21 cellular contexts compared by ENCODE assay signal in the genomic region with DNA sequence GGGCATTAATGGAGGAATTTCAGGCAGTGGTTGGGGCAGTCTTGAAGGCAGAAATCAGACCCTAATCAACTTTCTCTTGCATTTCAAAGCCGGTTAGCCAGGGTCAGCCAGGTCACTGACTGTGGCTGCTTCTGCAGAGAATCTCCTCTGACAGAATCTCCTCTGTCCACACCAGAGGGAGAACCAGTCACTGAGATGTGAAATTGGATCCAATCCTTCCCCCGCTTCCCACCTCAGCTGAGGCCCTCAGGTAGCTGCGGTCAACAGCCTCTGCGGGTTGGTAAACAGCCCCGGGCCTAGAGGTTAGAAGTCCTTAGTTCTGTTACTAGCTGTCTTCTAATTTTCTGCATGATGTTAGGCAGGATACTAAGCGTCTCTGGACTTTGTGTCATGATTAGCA. TPM values are rescaled to one million over a fixed set of nuclear protein-coding genes. Genes with fewer than 3 reads are reported as not detected.
DNase-seq lines count a peak whose midpoint lies in the region; ATAC-seq, FAIRE-seq and TF ChIP-seq lines count a peak whose summit lies in the region.
"Had no signal": no experiment of that assay in that cellular context is flagged by ENCODE, and none has a peak within 500 bp of the region (broad histone marks: within the 10 kb centered on the region; RNA-seq: fewer than 3 reads in every experiment).

No MANE protein-coding gene starts in this region.

- H3K4me1 Mint-ChIP-seq in osteocyte (ENCODE audit: unreplicated experiment): peaks cover 16% of the 10 kb centered on the region
- H3K4me1 Mint-ChIP-seq: activated CD4-positive, alpha-beta T cell treated with anti-CD3 and anti-CD28 coated beads for 36 hours had no signal

- H3K4me3 Mint-ChIP-seq in osteocyte (ENCODE audit: unreplicated experiment): no peak overlapping the region
- H3K4me3 Mint-ChIP-seq: activated CD4-positive, alpha-beta T cell treated with anti-CD3 and anti-CD28 coated beads for 36 hours; CD4-positive, alpha-beta T cell; natural killer cell treated with Interleukin-12 subunit alpha and Interleukin-12 subunit beta and Interleukin-15 and Interleukin-18, amount 100 ng/mL, for 72 hours had no signal

- H3K27ac Mint-ChIP-seq in osteocyte (ENCODE audit: unreplicated experiment): peak overlapping the region; percentile 28
- H3K27ac Mint-ChIP-seq: activated CD4-positive, alpha-beta T cell treated with anti-CD3 and anti-CD28 coated beads for 36 hours; CD4-positive, alpha-beta T cell; natural killer cell treated with Interleukin-12 subunit alpha and Interleukin-12 subunit beta and Interleukin-15 and Interleukin-18, amount 100 ng/mL, for 72 hours had no signal

- H3K36me3 Mint-ChIP-seq in osteocyte (ENCODE audit: unreplicated experiment): no peaks in the 10 kb centered on the region
- H3K36me3 Mint-ChIP-seq: natural killer cell treated with Interleukin-12 subunit alpha and Interleukin-12 subunit beta and Interleukin-15 and Interleukin-18, amount 100 ng/mL, for 72 hours had no signal

- intact Hi-C loops in Right ventricle myocardium superior (cut with DNase I) (no loop called here), left ventricle myocardium superior (cut with micrococcal nuclease) (no loop called here), vagina (cut with DNase I) (no loop called here)

- TF ChIP-seq EP300 in gastroesophageal sphincter (IDR thresholded peaks at IDR 0.05): no peak

- ATAC-seq in Right ventricle myocardium superior (ENCODE audit: poor library complexity) (peak; percentile 12), left ventricle myocardium superior (no peak), gastroesophageal sphincter (peak; percentile 13)
- ATAC-seq: activated CD4-positive, alpha-beta T cell treated with anti-CD3 and anti-CD28 coated beads for 36 hours; natural killer cell treated with Interleukin-12 subunit alpha and Interleukin-12 subunit beta and Interleukin-15 and Interleukin-18, amount 100 ng/mL, for 72 hours had no signal

- H3K9me3 ChIP-seq in gastroesophageal sphincter (no peaks in the 10 kb centered on the region), vagina (no peaks in the 10 kb centered on the region)
- H3K9me3 ChIP-seq: upper lobe of left lung had no signal

- H3K4me1 ChIP-seq in gastroesophageal sphincter (no peaks in the 10 kb centered on the region), vagina (peaks cover 21% of the 10 kb centered on the region)
- H3K4me1 ChIP-seq: upper lobe of left lung had no signal

- H3K4me3 ChIP-seq in gastroesophageal sphincter: no peak overlapping the region
- no peak overlapping the region for H3K4me3 ChIP-seq in vagina
- H3K4me3 ChIP-seq: upper lobe of left lung had no signal

- TF ChIP-seq CTCF in gastroesophageal sphincter (IDR thresholded peaks at IDR 0.05) (no peak), osteocyte (IDR thresholded peaks at IDR 0.05) (no peak), vagina (IDR thresholded peaks at IDR 0.05) (no peak)

- no peaks in the 10 kb centered on the region for H3K27me3 Mint-ChIP-seq in osteocyte (ENCODE audit: unreplicated experiment)

- H3K9me3 Mint-ChIP-seq in osteocyte (ENCODE audit: unreplicated experiment): no peaks in the 10 kb centered on the region
- H3K9me3 Mint-ChIP-seq: CD4-positive, alpha-beta T cell; natural killer cell treated with Interleukin-12 subunit alpha and Interleukin-12 subunit beta and Interleukin-15 and Interleukin-18, amount 100 ng/mL, for 72 hours had no signal

- no peak for FAIRE-seq in GM12892 (lab: Jason Lieb, UNC)

- H3K27me3 ChIP-seq in gastroesophageal sphincter (no peaks in the 10 kb centered on the region), vagina (no peaks in the 10 kb centered on the region)
- H3K27me3 ChIP-seq: upper lobe of left lung had no signal

- H3K36me3 ChIP-seq in gastroesophageal sphincter (no peaks in the 10 kb centered on the region), vagina (no peaks in the 10 kb centered on the region)
- H3K36me3 ChIP-seq: upper lobe of left lung had no signal

- TF ChIP-seq POLR2A in gastroesophageal sphincter (IDR thresholded peaks at IDR 0.05) (no peak), vagina (IDR thresholded peaks at IDR 0.05) (no peak), GM12892 (IDR thresholded peaks at IDR 0.05; ENCODE audit: low read depth, low read length) (no peak)

- no peak for DNase-seq in Right ventricle myocardium superior
- no peak for DNase-seq in left ventricle myocardium superior
- no peak for DNase-seq in osteocyte (ENCODE audit: extremely low spot score, unreplicated experiment)
- DNase-seq in vagina (ENCODE audit: extremely low spot score in 2 of 2): no peak
- no peak for DNase-seq in occipital lobe (lab: John Stamatoyannopoulos, UW)
- no peak for DNase-seq in mucosa of gallbladder (ENCODE audit: low spot score)
- DNase-seq in GM12892 (ENCODE audit: insufficient read length): no peak
- DNase-seq: ACHN; activated CD4-positive, alpha-beta T cell treated with anti-CD3 and anti-CD28 coated beads for 36 hours; activated CD8-positive, alpha-beta memory T cell treated with anti-CD3 and anti-CD28 coated beads, Interleukin-2, amount 50 U/mL, for 48 hours; activated naive CD4-positive, alpha-beta T cell treated with Interleukin-2 at 50 U/mL for 16 hours; CD4-positive, alpha-beta T cell; H7; MM.1S; NCI-H748 treated with DMSO at 0.1 percent for 48 hours; SIG-M5; stimulated activated CD4-positive, alpha-beta T cell treated with anti-CD3 and anti-CD28 coated beads, Interleukin-4, amount 100 ng/mL, for 4 hours; T1000 had no signal

- H3K27ac ChIP-seq in gastroesophageal sphincter (peak overlapping the region in 3 of 4 donors; percentile 12 to 36 (median 32)), vagina (peak overlapping the region; percentile 75)

- 92% methylated on average over 2 of the region's 6 CpGs; no CpG with 5 or more reads in 1 of the 2 donors for WGBS in gastroesophageal sphincter (ENCODE audit: low coverage in 1 of 2), 2 donors

RNA-seq across cellular contexts. Expression of a gene that starts 39.8 kb away (rescaled TPM):
- total RNA-seq in Right ventricle myocardium superior: 33.6 TPM
- 38.8 TPM for total RNA-seq in left ventricle myocardium superior
- total RNA-seq in gastroesophageal sphincter: 10 to 100 TPM in 2 of 4 donors, 1 to 10 TPM in 2; 7.4 to 27.7 (median 10.7) TPM
- total RNA-seq in osteocyte: 20.2 and 21.1 TPM in 2 replicates
- total RNA-seq in vagina: 22.8 TPM
- 40.6 TPM for total RNA-seq in occipital lobe
- total RNA-seq in mucosa of gallbladder: 11.4 TPM
- not detected for polyA plus RNA-seq in GM12892 (2012; ENCODE audit: missing spikeins)
- total RNA-seq: activated CD4-positive, alpha-beta T cell treated with anti-CD3 and anti-CD28 coated beads for 36 hours had no signal
